ENCODE assay signal across 16 cellular contexts in genomic region chrX:22365460-22365859, GRCh38.
DNase-seq lines count a peak whose midpoint lies in the region; ATAC-seq and TF ChIP-seq lines count a peak whose summit lies in the region.
"Had no signal": no experiment of that assay in that cellular context is flagged by ENCODE, and none has a peak within 500 bp of the region (broad histone marks: within the 10 kb centered on the region; RNA-seq: fewer than 3 reads in every experiment).

No MANE protein-coding gene starts in this region.

- peak; percentile 16 for DNase-seq in AG08396 (ENCODE audit: low spot score)
- DNase-seq in LHCN-M2 (ENCODE audit: low read depth), result peak; percentile 80
- peak; percentile 80 for DNase-seq in brain microvascular endothelial cell
- peak; percentile 17 for DNase-seq in hepatic stellate cell (ENCODE audit: low spot score)
- no peak for DNase-seq in NCI-H2171 treated with DMSO at 0.1 percent for 48 hours (lab: John Stamatoyannopoulos, UW)
- DNase-seq in left colon, result no peak
- DNase-seq: activated naive CD8-positive, alpha-beta T cell treated with anti-CD3 and anti-CD28 coated beads, Interleukin-2, amount 50 U/mL, for 24 hours; DND-41; effector memory CD4-positive, alpha-beta T cell; NCI-H1105 treated with DMSO at 0.1 percent for 48 hours; NCI-H82; ovary; uterus had no signal

- TF ChIP-seq POLR2A in gastroesophageal sphincter (IDR thresholded peaks at IDR 0.05), result no peak

- no peaks in the 10 kb centered on the region for H3K9me3 ChIP-seq in gastroesophageal sphincter
- H3K9me3 ChIP-seq: ovary, uterus had no signal

- TF ChIP-seq CTCF in brain microvascular endothelial cell (IDR thresholded peaks at IDR 0.05; ENCODE audit: low read depth, low read length, missing control alignments), result no peak
- no peak for TF ChIP-seq CTCF in gastroesophageal sphincter (IDR thresholded peaks at IDR 0.05)

- intact Hi-C loops in left colon (cut with DNase I, micrococcal nuclease), result loop anchor here in 1 of 2 donors (10.0 kb wide), 1 partner anchor 59 kb away; no protein-coding TSS in a partner anchor

- ATAC-seq in left colon (no peak), GM19395 (IDR thresholded peaks at IDR 0.05; ENCODE audit: unreplicated experiment) (no peak), gastroesophageal sphincter (no peak)
- ATAC-seq: activated naive CD8-positive, alpha-beta T cell treated with anti-CD3 and anti-CD28 coated beads, Interleukin-2, amount 50 U/mL, for 24 hours; WTC11 had no signal

- TF ChIP-seq EP300 in gastroesophageal sphincter (IDR thresholded peaks at IDR 0.05), result no peak

- H3K4me1 ChIP-seq in gastroesophageal sphincter, result no peaks in the 10 kb centered on the region
- H3K4me1 ChIP-seq: uterus had no signal

- no peak overlapping the region for H3K4me3 ChIP-seq in brain microvascular endothelial cell (ENCODE audit: low read depth, low read length)
- no peak overlapping the region for H3K4me3 ChIP-seq in gastroesophageal sphincter
- H3K4me3 ChIP-seq: ovary, uterus had no signal

- H3K27me3 ChIP-seq in brain microvascular endothelial cell (replicated peaks), result no peaks in the 10 kb centered on the region
- H3K27me3 ChIP-seq in gastroesophageal sphincter, result no peaks in the 10 kb centered on the region
- H3K27me3 ChIP-seq: ovary, uterus had no signal

- whole genome bisulfite sequencing in gastroesophageal sphincter (ENCODE audit: low coverage in 1 of 2), 2 donors, result 80 to 95% methylated on average over 3 of the region's 3 CpGs

- in situ Hi-C loops in brain microvascular endothelial cell (cut with HindIII; ENCODE audit: low pct_ligation_motif_present, low sequenced_read_pairs), result no loop called here

- H3K27ac ChIP-seq in brain microvascular endothelial cell (peak overlapping the region; percentile 58), gastroesophageal sphincter (no peak overlapping the region)
- H3K27ac ChIP-seq: ovary, uterus had no signal

- H3K36me3 ChIP-seq in brain microvascular endothelial cell (replicated peaks) (no peaks in the 10 kb centered on the region), gastroesophageal sphincter (no peaks in the 10 kb centered on the region)
- H3K36me3 ChIP-seq: ovary, uterus had no signal

Comparison
In these comparisons a context has a peak if more than half of its experiments do, and no peak if none do; other contexts are left out.
1. DNase-seq: peak in AG08396 (single experiment), LHCN-M2 (single experiment), brain microvascular endothelial cell (single experiment) and hepatic stellate cell (single experiment); none in NCI-H2171 treated with DMSO at 0.1 percent for 48 hours (single experiment) and left colon (0 of 2).